ENCODE assay signal across 8 cellular contexts in the genomic region with DNA sequence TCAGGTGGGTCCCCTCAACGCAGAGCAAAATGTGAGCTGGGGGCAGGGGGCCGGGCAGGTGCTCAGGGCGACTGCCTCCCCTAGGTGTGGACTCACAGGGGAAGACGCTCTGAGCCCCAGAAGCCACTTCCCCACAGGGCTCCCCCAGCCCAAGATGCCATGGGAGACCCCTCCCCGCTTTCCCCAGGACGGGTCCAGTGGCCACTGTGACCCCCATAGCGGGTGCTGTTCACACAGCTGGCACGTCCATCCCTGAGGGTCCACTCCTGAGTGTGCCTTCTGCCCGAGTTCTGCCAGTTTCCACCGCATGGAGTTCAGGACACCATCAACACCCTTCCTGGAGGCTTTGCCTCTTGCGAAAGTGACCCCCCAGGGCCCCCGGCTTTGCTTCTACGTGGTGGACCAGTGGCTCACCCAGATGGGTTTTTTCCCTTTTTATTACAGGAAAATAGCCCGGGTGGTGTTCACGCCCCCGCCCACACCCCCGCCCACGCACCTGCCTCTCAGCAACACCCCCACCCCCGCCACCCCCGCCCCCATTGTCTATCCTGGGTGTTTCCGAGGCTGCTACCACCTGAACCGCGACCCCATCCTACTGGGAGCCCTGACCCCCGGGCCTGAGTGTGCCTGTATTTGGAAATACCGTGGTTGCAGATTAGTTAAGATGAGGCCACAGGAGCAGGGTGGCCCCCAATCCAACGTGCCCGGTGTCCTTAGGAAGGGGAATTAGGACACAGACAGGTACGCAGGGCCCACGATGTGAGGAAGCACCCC. TPM values are rescaled to one million over a fixed set of nuclear protein-coding genes. Genes with fewer than 3 reads are reported as not detected.
DNase-seq lines count a peak whose midpoint lies in the region; ATAC-seq and TF ChIP-seq lines count a peak whose summit lies in the region.

No MANE protein-coding gene starts in this region.

- no peaks in the 10 kb centered on the region for H3K27me3 ChIP-seq in upper lobe of right lung

- peak overlapping the region; percentile 47 for H3K27ac ChIP-seq in upper lobe of right lung

- peaks cover 44% of the 10 kb centered on the region for H3K4me1 Mint-ChIP-seq in activated T-cell treated with anti-CD3 and anti-CD28 coated beads, Interleukin-2, amount 50 U/mL, for 72 hours (ENCODE audit: low read depth)
- H3K4me1 Mint-ChIP-seq in mesothelial cell of epicardium, result peaks cover 7% of the 10 kb centered on the region

- H3K4me3 Mint-ChIP-seq in activated T-cell treated with anti-CD3 and anti-CD28 coated beads, Interleukin-2, amount 50 U/mL, for 72 hours, result peak overlapping the region; percentile 60 to 84
- no peak overlapping the region for H3K4me3 Mint-ChIP-seq in mesothelial cell of epicardium

- H3K9me3 ChIP-seq in upper lobe of right lung, result no peaks in the 10 kb centered on the region

- peaks cover 2% of the 10 kb centered on the region in 2 donors for H3K36me3 Mint-ChIP-seq in activated T-cell treated with anti-CD3 and anti-CD28 coated beads, Interleukin-2, amount 50 U/mL, for 72 hours (ENCODE audit: insufficient read depth in 2 of 2)
- no peaks in the 10 kb centered on the region for H3K36me3 Mint-ChIP-seq in mesothelial cell of epicardium

- peak overlapping the region; percentile 34 for H3K4me3 ChIP-seq in upper lobe of right lung

- intact Hi-C loops in upper lobe of right lung (cut with DNase I), result no loop called here

- H3K27ac Mint-ChIP-seq in activated T-cell treated with anti-CD3 and anti-CD28 coated beads, Interleukin-2, amount 50 U/mL, for 72 hours, result peak overlapping the region; percentile 25
- no peak overlapping the region for H3K27ac Mint-ChIP-seq in mesothelial cell of epicardium

- no peak for TF ChIP-seq CTCF in mesothelial cell of epicardium (IDR thresholded peaks at IDR 0.05; ENCODE audit: unreplicated experiment)
- no peak for TF ChIP-seq CTCF in upper lobe of right lung (IDR thresholded peaks at IDR 0.05)

- peaks cover 7% of the 10 kb centered on the region for H3K4me1 ChIP-seq in upper lobe of right lung

- peak; percentile 2 to 5 for ATAC-seq in activated T-cell treated with anti-CD3 and anti-CD28 coated beads, Interleukin-2, amount 50 U/mL, for 72 hours (replicated peaks in 1 of 2)
- ATAC-seq in upper lobe of right lung, result no peak

- H3K36me3 ChIP-seq in upper lobe of right lung, result no peaks in the 10 kb centered on the region

- no peaks in the 10 kb centered on the region for H3K27me3 Mint-ChIP-seq in activated T-cell treated with anti-CD3 and anti-CD28 coated beads, Interleukin-2, amount 50 U/mL, for 72 hours (ENCODE audit: low read depth)
- H3K27me3 Mint-ChIP-seq in mesothelial cell of epicardium (ENCODE audit: low read depth), result no peaks in the 10 kb centered on the region

- H3K9me3 Mint-ChIP-seq in activated T-cell treated with anti-CD3 and anti-CD28 coated beads, Interleukin-2, amount 50 U/mL, for 72 hours, result no peaks in the 10 kb centered on the region
- no peaks in the 10 kb centered on the region for H3K9me3 Mint-ChIP-seq in mesothelial cell of epicardium

- peak; percentile 79 for DNase-seq in activated effector memory CD4-positive, alpha-beta T cell treated with anti-CD3 and anti-CD28 coated beads, Interleukin-2, amount 50 U/mL, for 16 hours
- no peak for DNase-seq in activated effector memory CD4-positive, alpha-beta T cell treated with Interleukin-2 at 50 U/mL for 16 hours
- peak in 1 of 2 donors; percentile 21 for DNase-seq in activated T-cell treated with anti-CD3 and anti-CD28 coated beads, Interleukin-2, amount 50 U/mL, for 72 hours
- peak; percentile 9 to 35 for DNase-seq in mesothelial cell of epicardium (ENCODE audit: low spot score in 2 of 2, unreplicated experiment in 2 of 2)
- DNase-seq in upper lobe of right lung, result peak; percentile 63
- no peak for DNase-seq in HK-2 (ENCODE audit: unreplicated experiment)
- no peak for DNase-seq in NCI-H510A treated with DMSO at 0.1 percent for 48 hours (lab: John Stamatoyannopoulos, UW)
- no peak for DNase-seq in NCI-H2196 treated with DMSO at 0.1 percent for 48 hours (lab: John Stamatoyannopoulos, UW; ENCODE audit: unreplicated experiment)

RNA-seq across cellular contexts. Expression of a gene that starts 32.0 kb away (rescaled TPM):
- total RNA-seq in activated T-cell treated with anti-CD3 and anti-CD28 coated beads, Interleukin-2, amount 50 U/mL, for 72 hours, result 10 to 100 TPM; 11.1 to 29.4 TPM
- 2.9 to 5.3 TPM (median 4.0 TPM) in 3 replicates for total RNA-seq in mesothelial cell of epicardium
- total RNA-seq in upper lobe of right lung, result 30.7 TPM

RNA-seq across cellular contexts. Expression of a gene that starts 46.2 kb away (rescaled TPM):
- total RNA-seq in activated T-cell treated with anti-CD3 and anti-CD28 coated beads, Interleukin-2, amount 50 U/mL, for 72 hours, result 10 to 100 TPM; 33.8 to 34.9 TPM
- total RNA-seq in mesothelial cell of epicardium, result 67.9 to 77.6 TPM (median 72.2 TPM) in 3 replicates
- total RNA-seq in upper lobe of right lung, result 35.1 TPM

RNA-seq across cellular contexts. Expression of a gene that starts 52.8 kb away (rescaled TPM):
- total RNA-seq in activated T-cell treated with anti-CD3 and anti-CD28 coated beads, Interleukin-2, amount 50 U/mL, for 72 hours, result 10 to 100 TPM; 20.8 to 28.4 TPM
- total RNA-seq in mesothelial cell of epicardium (19.2 to 22.0 TPM (median 20.2 TPM) in 3 replicates), upper lobe of right lung (9.4 TPM)

Comparison
In these comparisons a context has a peak if more than half of its experiments do, and no peak if none do; other contexts are left out.
1. DNase-seq: peak in activated effector memory CD4-positive, alpha-beta T cell treated with anti-CD3 and anti-CD28 coated beads, Interleukin-2, amount 50 U/mL, for 16 hours (single experiment), mesothelial cell of epicardium (2 of 2) and upper lobe of right lung (single experiment); none in activated effector memory CD4-positive, alpha-beta T cell treated with Interleukin-2 at 50 U/mL for 16 hours (single experiment), HK-2 (single experiment), NCI-H510A treated with DMSO at 0.1 percent for 48 hours (single experiment) and NCI-H2196 treated with DMSO at 0.1 percent for 48 hours (single experiment).